In genomic region chr10:110883924-110884323, GRCh38 we compare ENCODE assay signal across 1 cellular context.
TF ChIP-seq lines count a peak whose summit lies in the region.

No MANE protein-coding gene starts in this region.

TF ChIP-seq in GM12878, 131 proteins besides CTCF, POLR2A, EP300 and RAD21:
- TF ChIP-seq RUNX3 (IDR thresholded peaks at IDR 0.05; ENCODE audit: low read length) (0 out of 2 replicates have a peak, but pooled peaks have one; percentile 27), FOXK2 (IDR thresholded peaks at IDR 0.05) (no peak), MEF2A (IDR thresholded peaks at IDR 0.05; ENCODE audit: insufficient read depth, low read depth, low read length) (0 out of 2 replicates have a peak, but pooled peaks have one; percentile 15)
